25 cellular contexts compared by ENCODE assay signal in genomic region chr14:55317907-55318306, GRCh38.
"Had no signal": no experiment of that assay in that cellular context is flagged by ENCODE, and none has a peak within 500 bp of the region (broad histone marks: within the 10 kb centered on the region; RNA-seq: fewer than 3 reads in every experiment).

No MANE protein-coding gene starts in this region.

- ATAC-seq: activated CD4-positive, alpha-beta T cell treated with anti-CD3 and anti-CD28 coated beads for 36 hours; activated T-helper 17 cell treated with anti-CD3 and anti-CD28 coated beads, Interleukin-2, amount 50 U/mL, for 72 hours; left lobe of liver; lower lobe of right lung; naive thymus-derived CD8-positive, alpha-beta T cell; psoas muscle; stimulated activated naive CD8-positive, alpha-beta T cell treated with anti-CD3 and anti-CD28 coated beads, Interleukin-15, Interleukin-2, amounts not matched to agents 100 U/mL and 50 U/mL, for 24 hours had no signal

- H3K4me1 ChIP-seq: breast epithelium, lower lobe of right lung had no signal

- H3K36me3 ChIP-seq: lower lobe of right lung had no signal

- H3K27me3 ChIP-seq: breast epithelium, right atrium auricular region had no signal

- H3K4me3 ChIP-seq: breast epithelium, lower lobe of right lung, psoas muscle, right atrium auricular region had no signal

- H3K9me3 ChIP-seq: psoas muscle had no signal

- FAIRE-seq: kidney had no signal

- H3K27ac ChIP-seq: breast epithelium, lower lobe of right lung, psoas muscle had no signal

- DNase-seq: activated B cell treated with CpG ODN at 0.5 μM for 24 hours; activated CD4-positive, alpha-beta T cell treated with anti-CD3 and anti-CD28 coated beads for 36 hours; activated CD4-positive, alpha-beta T cell treated with anti-CD3 and anti-CD28 coated beads, Interleukin-2, amount 50 U/mL, for 4 hours; activated CD8-positive, alpha-beta memory T cell treated with anti-CD3 and anti-CD28 coated beads for 24 hours; activated CD8-positive, alpha-beta memory T cell treated with anti-CD3 and anti-CD28 coated beads, Interleukin-2, amount 50 U/mL, for 4 hours; activated naive CD4-positive, alpha-beta T cell; activated naive CD8-positive, alpha-beta T cell treated with anti-CD3 and anti-CD28 coated beads for 36 hours; activated T-cell treated with anti-CD3 and anti-CD28 coated beads, Interleukin-2, amount 50 U/mL, for 24 hours; amniotic stem cell; cerebellar nuclear complex; effector CD8-positive, alpha-beta T cell; erythroblast; foreskin fibroblast; kidney; lower lobe of right lung; naive thymus-derived CD8-positive, alpha-beta T cell; psoas muscle; stimulated activated CD4-positive, alpha-beta T cell treated with anti-CD3 and anti-CD28 coated beads, Interleukin-12 subunit alpha, Interleukin-12 subunit beta, amount 100 ng/mL, for 4 hours; stimulated activated CD4-positive, alpha-beta T cell treated with anti-CD3 and anti-CD28 coated beads, Interleukin-4, amount 100 ng/mL, for 4 hours; stimulated activated naive CD8-positive, alpha-beta T cell treated with anti-CD3 and anti-CD28 coated beads, Interleukin-15, Interleukin-2, amounts not matched to agents 100 U/mL and 50 U/mL, for 24 hours; T-helper 9 cell had no signal
